Comparison of ENCODE assay signal across 11 cellular contexts in the genomic region with DNA sequence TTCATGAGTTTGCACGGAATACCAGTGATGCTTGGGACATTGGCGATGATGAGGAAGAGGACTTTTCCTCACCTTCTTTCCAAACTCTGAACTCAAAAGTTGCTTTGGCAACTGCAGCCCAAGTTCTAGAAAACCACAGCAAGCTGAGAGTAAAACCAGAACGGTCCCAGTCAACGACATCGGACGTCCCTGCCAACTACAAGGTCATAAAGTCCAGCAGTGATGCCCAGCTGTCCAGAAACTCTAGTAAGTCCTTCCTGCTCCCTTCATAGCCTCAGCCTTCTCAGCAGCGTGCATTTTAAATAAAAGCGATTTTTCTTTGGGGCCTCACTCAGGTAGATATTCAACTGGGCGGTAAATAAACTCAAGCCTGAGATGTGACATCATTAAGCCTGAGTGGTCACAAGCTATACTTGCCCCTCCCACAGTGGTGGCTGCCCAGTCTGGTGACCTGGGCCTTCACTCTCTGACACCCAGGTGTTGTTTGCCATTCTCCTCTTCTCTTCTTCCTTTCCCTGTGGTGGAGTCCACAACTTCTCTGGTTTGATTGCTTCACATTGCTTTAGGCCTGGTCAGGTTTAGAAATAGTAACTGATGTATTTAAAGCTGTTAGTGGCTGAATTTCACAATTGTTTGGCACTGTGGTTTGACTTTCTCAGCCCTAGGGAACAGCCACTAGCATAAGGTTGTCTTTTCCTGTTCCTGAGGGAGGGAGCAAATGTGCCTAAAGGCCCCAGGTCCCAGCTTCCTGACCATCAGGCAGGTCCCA. TPM values are rescaled to one million over a fixed set of nuclear protein-coding genes. Genes with fewer than 3 reads are reported as not detected.
A peak's percentile ranks its signal among the peaks of the same experiment; 100 is the strongest.
DNase-seq lines count a peak whose midpoint lies in the region; ATAC-seq, FAIRE-seq and TF ChIP-seq lines count a peak whose summit lies in the region.
"Had no signal": no experiment of that assay in that cellular context is flagged by ENCODE, and none has a peak within 500 bp of the region (broad histone marks: within the 10 kb centered on the region; RNA-seq: fewer than 3 reads in every experiment).

No MANE protein-coding gene starts in this region.

- no peak overlapping the region for H2AFZ ChIP-seq in K562 (ENCODE audit: low read depth, low read length)

- H3K27ac ChIP-seq in K562 (ENCODE audit: extremely low read depth, low read depth, low read length) (no peak overlapping the region), ovary (no peak overlapping the region)

- H3K9me1 ChIP-seq in K562 (ENCODE audit: control insufficient read depth, insufficient read depth, low read length): no peaks in the 10 kb centered on the region

- H3K4me1 ChIP-seq in K562 (replicated peaks in 1 of 2; ENCODE audit: control insufficient read depth in 2 of 2, insufficient read depth in 2 of 2, low read length in 2 of 2): peaks cover 0 to 2% of the 10 kb centered on the region in 2 experiments; a peak in 2 of 5 replicates
- peaks cover 9% of the 10 kb centered on the region for H3K4me1 ChIP-seq in ovary (ENCODE audit: insufficient read depth)

- WGBS in K562 (ENCODE audit: insufficient coverage, low coverage, missing lambda C conversion rate): 93% methylated on average over 9 of the region's 9 CpGs
- WGBS in ovary, 3 donors: 91 to 93% (median 92%) methylated on average over 9 of the region's 9 CpGs

- TF ChIP-seq EP300 in K562 (IDR thresholded peaks at IDR 0.05; ENCODE audit: low read length) (no peak), ovary (IDR thresholded peaks at IDR 0.05) (no peak)

- ATAC-seq in K562: no peak; the same call in 2 of the 3 replicates
- ATAC-seq: CD8-positive, alpha-beta T cell had no signal

- FAIRE-seq in K562 (lab: Jason Lieb, UNC): no peak

- in situ Hi-C loops in KBM-7 (cut with MboI; ENCODE audit: low pct_unique_long_range_greater_than_20kb, low sequenced_read_pairs): no loop called here
- in situ Hi-C loops in K562 (cut with MboI): no loop called here

- H3K9me3 ChIP-seq in K562 (replicated peaks; ENCODE audit: control insufficient read depth, insufficient read depth, low read depth, low read length): no peaks in the 10 kb centered on the region
- H3K9me3 ChIP-seq in ovary: no peaks in the 10 kb centered on the region

- no peak for TF ChIP-seq CTCF in K562 (IDR thresholded peaks at IDR 0.05 in 2 of 3, conservative IDR thresholded peaks at IDR 0.05 in 1 of 3; ENCODE audit: insufficient read depth in 2 of 3, low read depth in 1 of 3, low read length in 3 of 3)
- TF ChIP-seq CTCF in ovary (IDR thresholded peaks at IDR 0.05): no peak

- no peak overlapping the region for H3K4me3 ChIP-seq in K562
- no peak overlapping the region for H3K4me3 ChIP-seq in ovary
- H3K4me3 ChIP-seq in H7 (ENCODE audit: insufficient read depth, low read depth, low read length): no peak overlapping the region

- intact Hi-C loops in K562 (cut with micrococcal nuclease): no loop called here
- intact Hi-C loops in ovary (cut with DNase I): no loop called here

- no peak overlapping the region for H3K4me2 ChIP-seq in K562 (ENCODE audit: insufficient read depth, low read length)

- H3K79me2 ChIP-seq in K562 (ENCODE audit: control insufficient read depth, insufficient read depth, low read length): peaks cover 19% of the 10 kb centered on the region; the same call in 1 of the 3 replicates

- peaks cover 4% of the 10 kb centered on the region; the same call in 1 of the 2 replicates for H4K20me1 ChIP-seq in K562 (replicated peaks; ENCODE audit: control insufficient read depth, insufficient read depth, low read length)

- CTCF ChIA-PET in K562 (lab: Yijun Ruan, JAX; ENCODE audit: low intra/inter-chr PET ratio): no interaction called here

- POLR2A ChIA-PET in K562 (lab: Yijun Ruan, JAX): interaction anchor here (1.1 to 1.8 kb wide), 4 partner anchors 17 to 35 kb away, joined by 3 to 6 read pairs (median 5); partner anchors contain the start of genes TBC1D22B and TMEM217

- H3K27me3 ChIP-seq in K562 (ENCODE audit: control insufficient read depth in 2 of 2, insufficient read depth in 2 of 2, low read length in 2 of 2): no peaks in the 10 kb centered on the region
- H3K27me3 ChIP-seq in ovary: no peaks in the 10 kb centered on the region
- H3K27me3 ChIP-seq in H7 (ENCODE audit: control insufficient read depth, insufficient read depth, low read length): no peaks in the 10 kb centered on the region

- TF ChIP-seq POLR2A in K562 (conservative IDR thresholded peaks at IDR 0.05): no peak
- no peak for TF ChIP-seq POLR2A in ovary (IDR thresholded peaks at IDR 0.05)

- no peak overlapping the region for H3K9ac ChIP-seq in K562 (ENCODE audit: insufficient read depth in 1 of 2, low read depth in 2 of 2, low read length in 2 of 2)

- H3K36me3 ChIP-seq in K562 (ENCODE audit: control insufficient read depth, insufficient read depth, low read length) (peaks cover 65% of the 10 kb centered on the region), ovary (no peaks in the 10 kb centered on the region), H7 (replicated peaks; ENCODE audit: control insufficient read depth, insufficient read depth, low read length) (peaks cover 21% of the 10 kb centered on the region)

- no peak for TF ChIP-seq RAD21 in K562 (CRISPR knock-in tag; conservative IDR thresholded peaks at IDR 0.05 in 1 of 2, IDR thresholded peaks at IDR 0.05 in 1 of 2)

- no TSS peak for BruUV-seq in K562 (replicated peaks; lab: Mats Ljungman, UMichigan)

- DNase-seq in AG08396 (ENCODE audit: low spot score) (peak; percentile 40), KBM-7 (peak; percentile 45), K562 (ENCODE audit: extremely low read depth in 1 of 4, low spot score in 3 of 4) (no peak), iris pigment epithelial cell (ENCODE audit: low read depth) (peak; percentile 92), LoVo (ENCODE audit: low spot score) (no peak), ovary (no peak), H7 (no peak)
- no peak for DNase-seq in stimulated activated CD4-positive, alpha-beta T cell treated with anti-CD3 and anti-CD28 coated beads, Interleukin-15, amount 100 ng/mL, for 24 hours
- DNase-seq: activated CD4-positive, alpha-beta memory T cell treated with anti-CD3 and anti-CD28 coated beads for 36 hours; CD8-positive, alpha-beta T cell; NCI-H1417 treated with DMSO at 0.1 percent for 48 hours had no signal

TF ChIP-seq in K562, 482 proteins besides CTCF, POLR2A, EP300 and RAD21:
- TF ChIP-seq ZFP36 (IDR thresholded peaks at IDR 0.05; ENCODE audit: low read depth, low read length, partially characterized antibody) (no peak), CEBPB (tag; IDR thresholded peaks at IDR 0.05) (peak; percentile 34; the same call in 1 of the 2 replicates)

RNA-seq across cellular contexts. Expression of gene TMEM217, which starts 21.6 kb away (rescaled TPM):
- 9.2 and 9.3 TPM in 2 replicates for total RNA-seq in K562 (2011; cell fraction: chromatin; rRNA removed; ENCODE audit: low replicate concordance)
- 6.8 and 8.0 TPM in 2 replicates for total RNA-seq in K562 (2011; cell fraction: nucleolus; rRNA removed)
- total RNA-seq in K562 (2011; cell fraction: nucleoplasm; rRNA removed): 6.2 and 9.8 TPM in 2 replicates
- total RNA-seq in K562 (2014; rRNA removed) (1.3 and 1.5 TPM in 2 replicates), K562 (2014; rRNA removed; fragmentation: Illumina TruSeq; extraction: Trizol) (1.6 and 2.4 TPM in 2 replicates), K562 (2015; rRNA removed; fragmentation: Illumina TruSeq; extraction: Trizol) (3.3 and 4.0 TPM in 2 replicates), K562 (2021) (1.9 and 2.0 TPM in 2 replicates), ovary (1 to 10 TPM in 6 of 7 donors, under 1 TPM in 1; 0.48 to 4.6 (median 1.5) TPM)
- polyA plus RNA-seq in K562 (2011; rRNA removed) (5.0 and 8.0 TPM in 2 replicates), K562 (2014; fragmentation: Illumina TruSeq; extraction: Trizol) (1.9 and 2.3 TPM in 2 replicates), K562 (2014; fragmentation: Nextera tagmentation; extraction: Ambion mirVana) (1 to 10 TPM; 1.8 to 1.9 TPM), K562 (2014; rRNA removed) (2.8 and 3.5 TPM in 2 replicates), ovary (1 to 10 TPM in 1 of 2 donors, under 1 TPM in 1; 0.39 to 3.8 TPM)
- 3.3 and 5.8 TPM in 2 replicates for polyA plus RNA-seq in K562 (2011; cell fraction: cytosol; rRNA removed)
- 3.6 and 5.0 TPM in 2 replicates for polyA plus RNA-seq in K562 (2011; cell fraction: nucleus; rRNA removed)
- polyA plus RNA-seq in K562 (2012): 3.2 and 3.5 TPM in 2 replicates
- polyA minus RNA-seq in K562 (2011; rRNA and poly(A)+ RNA removed): 3.4 and 4.8 TPM in 2 replicates
- polyA minus RNA-seq in K562 (2011; cell fraction: cytosol; rRNA and poly(A)+ RNA removed): 1.5 and 3.3 TPM in 2 replicates
- 2.0 and 2.4 TPM in 2 replicates for polyA minus RNA-seq in K562 (2011; cell fraction: nucleus; rRNA and poly(A)+ RNA removed)
- total RNA-seq in H7 (2014; rRNA removed; shearing (Covaris generic)): 0.14 TPM in 1 of 2 replicates, not detected in the other

RNA-seq across cellular contexts. Expression of gene TBC1D22B, which starts 22.0 kb away (rescaled TPM):
- total RNA-seq in K562 (2011; cell fraction: chromatin; rRNA removed; ENCODE audit: low replicate concordance): 32.9 and 35.9 TPM in 2 replicates
- 16.1 and 18.0 TPM in 2 replicates for total RNA-seq in K562 (2011; cell fraction: nucleolus; rRNA removed)
- total RNA-seq in K562 (2011; cell fraction: nucleoplasm; rRNA removed): 22.4 and 25.4 TPM in 2 replicates
- total RNA-seq in K562 (2014; rRNA removed) (10.9 and 13.0 TPM in 2 replicates), K562 (2014; rRNA removed; fragmentation: Illumina TruSeq; extraction: Trizol) (13.5 and 13.9 TPM in 2 replicates), K562 (2015; rRNA removed; fragmentation: Illumina TruSeq; extraction: Trizol) (12.3 and 13.1 TPM in 2 replicates), K562 (2021) (16.1 and 17.2 TPM in 2 replicates), ovary (10 to 100 TPM in 5 of 7 donors, 1 to 10 TPM in 2; 8.6 to 17.7 (median 12.8) TPM)
- polyA plus RNA-seq in K562 (2011; rRNA removed) (14.0 and 15.3 TPM in 2 replicates), K562 (2014; fragmentation: Illumina TruSeq; extraction: Trizol) (21.7 and 24.2 TPM in 2 replicates), K562 (2014; fragmentation: Nextera tagmentation; extraction: Ambion mirVana) (1 to 10 TPM; 4.8 to 6.4 TPM), K562 (2014; rRNA removed) (14.0 and 14.5 TPM in 2 replicates), ovary (10 to 100 TPM in 1 of 2 donors, 1 to 10 TPM in 1; 7.4 to 12.8 TPM)
- polyA plus RNA-seq in K562 (2011; cell fraction: cytosol; rRNA removed): 11.5 and 14.7 TPM in 2 replicates
- 22.4 and 24.0 TPM in 2 replicates for polyA plus RNA-seq in K562 (2011; cell fraction: nucleus; rRNA removed)
- polyA plus RNA-seq in K562 (2012): 12.9 and 19.1 TPM in 2 replicates
- 10.0 and 11.0 TPM in 2 replicates for polyA minus RNA-seq in K562 (2011; rRNA and poly(A)+ RNA removed)
- polyA minus RNA-seq in K562 (2011; cell fraction: cytosol; rRNA and poly(A)+ RNA removed): 6.8 and 8.6 TPM in 2 replicates
- 11.8 and 14.1 TPM in 2 replicates for polyA minus RNA-seq in K562 (2011; cell fraction: nucleus; rRNA and poly(A)+ RNA removed)
- total RNA-seq in H7 (2014; rRNA removed; shearing (Covaris generic)): 14.5 and 17.5 TPM in 2 replicates

Comparison
In these comparisons a context has a peak if more than half of its experiments do, and no peak if none do; other contexts are left out.
1. DNase-seq: peak in AG08396 (single experiment), KBM-7 (single experiment) and iris pigment epithelial cell (single experiment); none in K562 (0 of 4), LoVo (single experiment), ovary (0 of 5), H7 (single experiment) and stimulated activated CD4-positive, alpha-beta T cell treated with anti-CD3 and anti-CD28 coated beads, Interleukin-15, amount 100 ng/mL, for 24 hours (single experiment).